ENCODE assay signal across 11 cellular contexts in the genomic region with DNA sequence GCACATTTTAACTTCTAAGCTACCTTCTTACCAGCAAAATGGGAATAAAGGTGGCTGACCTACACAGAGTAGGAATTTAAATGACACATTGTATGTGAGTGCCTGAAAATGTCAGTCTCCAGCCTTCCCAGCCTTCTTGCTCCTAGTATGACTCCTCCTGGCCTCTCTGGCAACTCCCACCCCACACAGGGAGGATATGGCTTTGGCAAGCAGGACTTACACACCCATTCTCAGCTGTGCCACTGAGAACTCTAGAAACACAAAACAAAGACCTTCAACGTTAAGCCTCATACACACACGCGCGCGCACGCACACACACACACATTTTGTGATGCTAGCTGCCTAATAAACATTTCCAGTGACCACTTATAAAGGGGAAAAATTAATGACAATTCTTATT.
A peak's percentile ranks its signal among the peaks of the same experiment; 100 is the strongest.
DNase-seq lines count a peak whose midpoint lies in the region; ATAC-seq and TF ChIP-seq lines count a peak whose summit lies in the region.
"Had no signal": no experiment of that assay in that cellular context is flagged by ENCODE, and none has a peak within 500 bp of the region (broad histone marks: within the 10 kb centered on the region; RNA-seq: fewer than 3 reads in every experiment).

No MANE protein-coding gene starts in this region.

- peak overlapping the region; percentile 56 for H3K27ac ChIP-seq in GM23248
- no peak overlapping the region for H3K27ac ChIP-seq in foreskin keratinocyte
- H3K27ac ChIP-seq in prostate gland: peak overlapping the region; percentile 30 to 37

- no peaks in the 10 kb centered on the region for H3K9me2 ChIP-seq in GM23248 (ENCODE audit: insufficient read depth)

- intact Hi-C loops in prostate gland (cut with DNase I): no loop called here

- H3K27ac Mint-ChIP-seq in endothelial cell (ENCODE audit: unreplicated experiment): no peak overlapping the region

- DNase-seq in GM23248 (peak; percentile 91), adipocyte (ENCODE audit: low read depth) (peak; percentile 39), foreskin keratinocyte (no peak), prostate gland (ENCODE audit: low spot score) (no peak), NCI-H1105 treated with DMSO at 0.1 percent for 48 hours (lab: John Stamatoyannopoulos, UW) (no peak), endothelial cell (ENCODE audit: low spot score) (no peak), HK-2 (ENCODE audit: unreplicated experiment) (no peak)
- DNase-seq: anterior cingulate cortex, T-helper 1 cell had no signal

- H3K79me2 ChIP-seq in GM23248 (ENCODE audit: insufficient read depth): peaks cover 98% of the 10 kb centered on the region

- H3K27me3 ChIP-seq in GM23248 (replicated peaks; ENCODE audit: insufficient read depth) (no peaks in the 10 kb centered on the region), adipocyte (replicated peaks; ENCODE audit: control insufficient read depth, insufficient read depth, low read length) (no peaks in the 10 kb centered on the region), foreskin keratinocyte (no peaks in the 10 kb centered on the region), prostate gland (replicated peaks; ENCODE audit: insufficient read depth) (no peaks in the 10 kb centered on the region)

- H2AFZ ChIP-seq in GM23248: no peak overlapping the region

- in situ Hi-C loops in GM23248 (cut with MboI): no loop called here

- H3K27me3 Mint-ChIP-seq in endothelial cell (ENCODE audit: unreplicated experiment): peaks cover 17% of the 10 kb centered on the region

- no peak overlapping the region for H3K4me3 Mint-ChIP-seq in endothelial cell (ENCODE audit: unreplicated experiment)
- H3K4me3 Mint-ChIP-seq: nephron had no signal

- peak overlapping the region; percentile 29 for H3K4me2 ChIP-seq in GM23248 (ENCODE audit: unreplicated experiment)

- no peak for TF ChIP-seq POLR2A in prostate gland (IDR thresholded peaks at IDR 0.05)

- TF ChIP-seq CTCF in foreskin keratinocyte (conservative IDR thresholded peaks at IDR 0.05) (peak; percentile 17), prostate gland (IDR thresholded peaks at IDR 0.05) (no peak), endothelial cell (IDR thresholded peaks at IDR 0.05; ENCODE audit: unreplicated experiment) (no peak)

- peak overlapping the region; percentile 15 for H3K9ac ChIP-seq in GM23248
- no peak overlapping the region for H3K9ac ChIP-seq in adipocyte (ENCODE audit: low read length)

- no peaks in the 10 kb centered on the region for H3K9me3 ChIP-seq in GM23248 (ENCODE audit: low read depth)
- H3K9me3 ChIP-seq in adipocyte (ENCODE audit: control insufficient read depth, low read length): no peaks in the 10 kb centered on the region
- H3K9me3 ChIP-seq in prostate gland: no peaks in the 10 kb centered on the region

- H3K9me3 Mint-ChIP-seq in endothelial cell (ENCODE audit: unreplicated experiment): no peaks in the 10 kb centered on the region
- H3K9me3 Mint-ChIP-seq: nephron had no signal

- H3K4me3 ChIP-seq in GM23248: no peak overlapping the region
- H3K4me3 ChIP-seq in adipocyte (ENCODE audit: low read length): no peak overlapping the region
- no peak overlapping the region for H3K4me3 ChIP-seq in prostate gland

- peaks cover 11% of the 10 kb centered on the region for H3K4me1 ChIP-seq in GM23248 (ENCODE audit: insufficient read depth)
- peaks cover 20% of the 10 kb centered on the region for H3K4me1 ChIP-seq in adipocyte (ENCODE audit: control insufficient read depth, insufficient read depth, low read length)
- H3K4me1 ChIP-seq in foreskin keratinocyte: peaks cover 9% of the 10 kb centered on the region
- peaks cover 16% of the 10 kb centered on the region for H3K4me1 ChIP-seq in prostate gland (replicated peaks)

- H4K20me1 ChIP-seq in GM23248 (ENCODE audit: insufficient read depth): no peaks in the 10 kb centered on the region

- 8 to 19% methylated on average over 6 of the region's 6 CpGs for WGBS in GM23248 (ENCODE audit: low coverage in 1 of 2, low lambda C conversion rate in 2 of 2, missing lambda C conversion rate in 2 of 2), 2 experiments
- 79% methylated on average over 6 of the region's 6 CpGs for WGBS in prostate gland

- ATAC-seq in foreskin keratinocyte (peak; percentile 45), HG03521 (IDR thresholded peaks at IDR 0.05; ENCODE audit: unreplicated experiment) (no peak)

- H3F3A ChIP-seq in GM23248 (ENCODE audit: insufficient read depth): peaks cover 7% of the 10 kb centered on the region; the same call in 1 of the 2 replicates

- H3K36me3 ChIP-seq in GM23248 (ENCODE audit: low read depth): no peaks in the 10 kb centered on the region
- no peaks in the 10 kb centered on the region for H3K36me3 ChIP-seq in adipocyte (ENCODE audit: control insufficient read depth, insufficient read depth, low read length, severe bottlenecking)
- no peaks in the 10 kb centered on the region for H3K36me3 ChIP-seq in prostate gland

- H3K36me3 Mint-ChIP-seq in endothelial cell (ENCODE audit: low read depth, unreplicated experiment): peaks cover 19% of the 10 kb centered on the region

- H3K4me1 Mint-ChIP-seq in endothelial cell (ENCODE audit: unreplicated experiment): peaks cover 61% of the 10 kb centered on the region

Comparison
In these comparisons a context has a peak if more than half of its experiments do, and no peak if none do; other contexts are left out.
1. DNase-seq: peak in GM23248 (single experiment) and adipocyte (single experiment); none in foreskin keratinocyte (0 of 2), prostate gland (single experiment), NCI-H1105 treated with DMSO at 0.1 percent for 48 hours (single experiment), endothelial cell (single experiment) and HK-2 (single experiment).